8 cellular contexts compared by ENCODE assay signal in the genomic region with DNA sequence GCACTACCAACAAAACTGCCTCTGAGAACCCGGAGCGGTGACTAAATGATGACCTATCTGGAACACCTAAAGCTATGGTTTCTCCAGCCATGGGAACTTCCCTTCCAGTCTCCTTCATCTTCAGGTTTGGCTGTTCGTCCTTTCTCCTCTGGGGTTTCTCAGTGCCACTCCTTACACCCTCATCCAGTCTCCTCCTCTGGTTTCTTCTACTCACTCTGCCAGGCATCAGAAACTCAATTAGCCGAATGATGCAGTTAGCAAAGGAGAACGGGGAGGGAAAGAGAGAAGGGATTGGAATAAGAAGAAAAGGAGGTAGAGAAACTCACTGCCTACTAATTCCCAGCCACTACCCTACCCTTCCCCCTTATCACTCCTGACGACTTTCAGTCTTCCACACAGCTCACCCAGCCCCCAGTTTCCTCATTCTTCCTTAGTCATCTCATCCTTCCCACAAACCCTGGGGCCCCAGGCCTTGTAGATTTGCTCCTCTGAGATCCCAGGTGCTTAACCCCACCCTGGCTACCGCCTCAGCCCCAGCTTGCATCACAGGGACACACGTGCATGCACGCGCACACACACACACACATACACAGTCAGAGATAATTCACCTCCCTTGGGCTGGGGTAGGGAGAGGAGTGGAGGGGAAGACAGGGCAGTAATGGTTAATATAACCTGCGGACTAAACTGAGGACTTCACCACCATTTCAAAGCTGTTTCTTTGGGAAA. TPM values are rescaled to one million over a fixed set of nuclear protein-coding genes. Genes with fewer than 3 reads are reported as not detected.
DNase-seq lines count a peak whose midpoint lies in the region; ATAC-seq and TF ChIP-seq lines count a peak whose summit lies in the region.

No MANE protein-coding gene starts in this region.

- ATAC-seq in omental fat pad (ENCODE audit: low FRiP score) (peak; percentile 80), HG03045 (IDR thresholded peaks at IDR 0.05; ENCODE audit: unreplicated experiment) (no peak)

- H3K4me1 ChIP-seq in NT2/D1 (ENCODE audit: insufficient read depth, insufficient read length), result peaks cover 3% of the 10 kb centered on the region
- peaks cover 52 to 74% (median 66%) of the 10 kb centered on the region in 4 donors for H3K4me1 ChIP-seq in esophagus muscularis mucosa

- H3K9ac ChIP-seq in NT2/D1 (ENCODE audit: insufficient read length, low read depth), result peak overlapping the region; percentile 1

- TF ChIP-seq EP300 in esophagus muscularis mucosa (IDR thresholded peaks at IDR 0.05), result no peak

- DNase-seq in ELR (ENCODE audit: low read depth), result peak; percentile 99
- no peak for DNase-seq in NT2/D1 (ENCODE audit: low read depth, low spot score)
- no peak for DNase-seq in esophagus muscularis mucosa (ENCODE audit: extremely low spot score)
- DNase-seq in omental fat pad (ENCODE audit: low spot score), result no peak
- DNase-seq in cortex of kidney (lab: John Stamatoyannopoulos, UW), result no peak
- no peak for DNase-seq in AML-193 (lab: John Stamatoyannopoulos, UW)
- DNase-seq in retina, result no peak

- H3K4me3 ChIP-seq in NT2/D1 (ENCODE audit: insufficient read length, low read depth) (no peak overlapping the region), esophagus muscularis mucosa (no peak overlapping the region)

- no peaks in the 10 kb centered on the region for H3K27me3 ChIP-seq in NT2/D1 (ENCODE audit: insufficient read depth, insufficient read length)
- no peaks in the 10 kb centered on the region for H3K27me3 ChIP-seq in esophagus muscularis mucosa

- intact Hi-C loops in esophagus muscularis mucosa (cut with DNase I), result no loop called here

- H3K9me3 ChIP-seq in NT2/D1 (ENCODE audit: insufficient read depth, low read length) (no peaks in the 10 kb centered on the region), esophagus muscularis mucosa (no peaks in the 10 kb centered on the region)

- 61% methylated on average over 11 of the region's 11 CpGs for WGBS in esophagus muscularis mucosa

- no peak for TF ChIP-seq POLR2A in esophagus muscularis mucosa (IDR thresholded peaks at IDR 0.05; ENCODE audit: low read depth)

- H3K27ac ChIP-seq in esophagus muscularis mucosa (replicated peaks in 1 of 4), result peak overlapping the region; percentile 74 to 83 (median 78)

- peaks cover 11% of the 10 kb centered on the region for H3K36me3 ChIP-seq in NT2/D1 (ENCODE audit: insufficient read depth, insufficient read length, low read length)
- H3K36me3 ChIP-seq in esophagus muscularis mucosa, result no peaks in the 10 kb centered on the region

- no peak for TF ChIP-seq CTCF in esophagus muscularis mucosa (IDR thresholded peaks at IDR 0.05)
- TF ChIP-seq CTCF in omental fat pad (IDR thresholded peaks at IDR 0.05), result no peak

RNA-seq across cellular contexts. Expression of a gene that starts 13.0 kb away (rescaled TPM):
- total RNA-seq in esophagus muscularis mucosa, result 10 to 100 TPM; 30.5 to 48.6 (median 37.3) TPM
- 1 to 10 TPM; 6.6 to 9.6 (median 7.4) TPM for total RNA-seq in omental fat pad

RNA-seq across cellular contexts. Expression of a gene that starts 13.3 kb away (rescaled TPM):
- total RNA-seq in esophagus muscularis mucosa, result 10 to 100 TPM; 73.0 to 90.3 (median 87.0) TPM
- 10 to 100 TPM; 57.3 to 75.8 (median 64.0) TPM for total RNA-seq in omental fat pad
